ENCODE assay signal across 8 cellular contexts in the genomic region with DNA sequence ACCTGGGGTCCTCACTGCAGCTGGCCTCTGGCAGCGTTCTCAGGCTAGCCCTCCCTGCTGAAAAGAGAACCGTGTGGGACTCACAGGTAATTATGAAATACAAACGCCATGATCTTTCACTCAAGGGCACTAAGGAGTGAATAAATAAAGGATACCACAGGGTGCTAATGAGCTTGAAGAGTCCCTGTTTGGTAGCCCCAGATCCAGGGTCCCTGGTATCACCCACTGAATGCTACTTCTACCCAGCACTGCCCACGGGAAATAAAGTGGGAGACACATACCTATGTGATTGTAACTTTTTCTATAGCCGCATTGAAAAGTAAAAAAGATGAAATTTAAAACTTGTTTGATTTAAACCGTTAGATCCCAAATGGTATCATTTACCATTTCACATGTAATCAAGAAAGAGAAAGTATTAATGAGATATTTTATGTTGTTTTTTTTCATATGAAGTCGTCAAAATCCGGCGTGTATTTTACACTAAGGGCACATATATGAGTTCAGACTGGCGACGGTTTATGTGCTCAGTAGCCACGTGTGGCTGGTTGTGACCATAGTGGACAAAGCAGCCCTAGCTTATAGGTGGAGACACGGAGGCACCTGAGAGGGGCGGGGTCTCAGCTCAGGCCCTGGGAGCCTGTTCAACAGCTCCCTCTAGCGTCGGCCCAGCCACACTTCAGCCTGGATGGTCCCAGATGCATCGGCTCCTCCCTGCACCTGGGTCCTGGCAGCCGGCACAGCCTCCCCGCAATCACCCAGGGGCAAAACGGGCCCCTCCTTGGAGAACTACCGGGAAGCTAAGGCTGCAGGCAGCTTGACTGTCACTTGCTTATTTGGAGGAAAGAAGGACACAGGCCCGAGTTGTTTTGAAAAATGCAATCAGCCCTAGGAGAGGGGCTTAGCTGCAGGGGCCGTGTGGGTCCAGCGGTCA.
A peak's percentile ranks its signal among the peaks of the same experiment; 100 is the strongest.
DNase-seq lines count a peak whose midpoint lies in the region; ATAC-seq and TF ChIP-seq lines count a peak whose summit lies in the region.

No MANE protein-coding gene starts in this region.

- H3K4me3 ChIP-seq in AG09309 (ENCODE audit: control insufficient read depth, low read depth, low read length), result no peak overlapping the region

- TF ChIP-seq CTCF in AG09309 (IDR thresholded peaks at IDR 0.05; ENCODE audit: control insufficient read depth, insufficient read depth, low read depth, low read length, missing control alignments), result peak; percentile 99

- DNase-seq in AG09309 (ENCODE audit: low read depth), result no peak
- peak; percentile 88 for DNase-seq in NCI-H2196 treated with DMSO at 0.1 percent for 48 hours (lab: John Stamatoyannopoulos, UW; ENCODE audit: unreplicated experiment)
- DNase-seq in activated CD4-positive, CD25-positive, alpha-beta regulatory T cell (lab: John Stamatoyannopoulos, UW), result peak; percentile 47 to 66 (median 59)
- peak; percentile 73 for DNase-seq in central memory CD4-positive, alpha-beta T cell
- peak; percentile 89 for DNase-seq in kidney tubule cell (ENCODE audit: low spot score)
- DNase-seq in stimulated activated CD4-positive, alpha-beta T cell treated with anti-CD3 and anti-CD28 coated beads, Interleukin-2, amount 100 ng/mL, for 4 hours (ENCODE audit: low read depth), result peak; percentile 74

- ATAC-seq in GM18873 (IDR thresholded peaks at IDR 0.05; ENCODE audit: low FRiP score, unreplicated experiment) (peak; percentile 42), HG03139 (IDR thresholded peaks at IDR 0.05; ENCODE audit: unreplicated experiment) (peak; percentile 56)
